8 cellular contexts compared by ENCODE assay signal in the genomic region with DNA sequence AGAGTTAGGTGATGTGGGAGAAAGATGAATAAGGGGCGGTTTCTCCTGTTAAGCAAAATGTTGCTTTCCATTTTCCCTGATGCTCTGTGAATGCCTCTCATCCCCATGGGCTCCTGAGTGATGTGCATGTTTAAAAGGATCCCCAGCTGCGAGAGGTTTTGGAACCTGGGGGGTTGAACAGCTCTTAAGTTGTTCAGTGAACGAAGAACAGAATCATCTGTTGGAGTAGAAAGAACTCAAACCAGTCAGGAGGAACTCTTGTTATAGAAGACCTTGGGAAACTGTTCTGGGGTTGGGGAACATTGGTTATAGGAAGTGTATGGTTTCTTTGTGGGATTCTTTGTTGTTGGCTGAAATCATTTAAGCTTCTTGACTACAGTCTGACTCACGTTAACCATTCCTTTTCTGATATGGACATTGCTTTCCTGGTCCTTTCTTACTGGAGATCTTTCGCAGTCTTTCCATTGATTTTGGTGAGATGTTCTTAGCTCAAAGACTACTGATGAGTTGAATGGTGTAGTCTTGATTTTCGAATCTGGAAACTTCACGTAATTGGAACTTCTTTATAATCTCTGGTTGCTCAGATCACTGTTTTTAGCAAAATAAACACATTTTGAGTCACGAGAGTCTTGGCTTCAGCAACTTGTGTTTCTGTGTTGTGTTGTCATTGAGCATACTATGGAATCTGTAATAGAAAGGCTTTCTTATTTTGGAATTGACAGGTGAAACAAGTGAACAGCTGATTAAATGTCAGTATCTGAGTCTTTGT. TPM values are rescaled to one million over a fixed set of nuclear protein-coding genes. Genes with fewer than 3 reads are reported as not detected.
DNase-seq lines count a peak whose midpoint lies in the region; ATAC-seq lines count a peak whose summit lies in the region.

No MANE protein-coding gene starts in this region.

- H3K36me3 ChIP-seq in BLaER1 treated with 17β-estradiol and CSF1 and Interleukin-3, amounts not matched to agents 10 nM and 100 nM, result peaks cover 1 to 34% (median 20%) of the 10 kb centered on the region in 11 experiments; a peak in 20 of 22 replicates
- H3K36me3 ChIP-seq in subcutaneous abdominal adipose tissue (ENCODE audit: control insufficient read depth in 5 of 5, insufficient read depth in 5 of 5, low read length in 5 of 5), result no peaks in the 10 kb centered on the region

- H3K27me3 Mint-ChIP-seq in activated naive CD8-positive, alpha-beta T cell treated with anti-CD3 and anti-CD28 coated beads for 36 hours, result no peaks in the 10 kb centered on the region

- no peaks in the 10 kb centered on the region for H3K27me3 ChIP-seq in BLaER1 treated with 17β-estradiol and CSF1 and Interleukin-3, amounts not matched to agents 10 nM and 100 nM
- no peaks in the 10 kb centered on the region for H3K27me3 ChIP-seq in subcutaneous abdominal adipose tissue (ENCODE audit: control insufficient read depth in 5 of 5, insufficient read depth in 4 of 5, low read length in 5 of 5)

- peaks cover 44 to 69% (median 54%) of the 10 kb centered on the region in 10 experiments for H3K4me1 ChIP-seq in BLaER1 treated with 17β-estradiol and CSF1 and Interleukin-3, amounts not matched to agents 10 nM and 100 nM
- peaks cover 12 to 38% (median 30%) of the 10 kb centered on the region in 5 donors for H3K4me1 ChIP-seq in subcutaneous abdominal adipose tissue (ENCODE audit: control insufficient read depth in 5 of 5, insufficient read depth in 5 of 5, low read length in 5 of 5)

- H3K27ac ChIP-seq in BLaER1 treated with 17β-estradiol and CSF1 and Interleukin-3, amounts not matched to agents 10 nM and 100 nM, result peak overlapping the region; percentile 96 to 100 (median 99)
- peak overlapping the region; percentile 99 for H3K27ac ChIP-seq in subcutaneous abdominal adipose tissue (ENCODE audit: low read depth, low read length)

- peaks cover 39% of the 10 kb centered on the region for H3K4me1 Mint-ChIP-seq in activated naive CD8-positive, alpha-beta T cell treated with anti-CD3 and anti-CD28 coated beads for 36 hours

- peaks cover 0 to 23% (median under 1%) of the 10 kb centered on the region in 11 experiments; a peak in 10 of 22 replicates for H4K20me1 ChIP-seq in BLaER1 treated with 17β-estradiol and CSF1 and Interleukin-3, amounts not matched to agents 10 nM and 100 nM

- no peak for ATAC-seq in HG02588 (IDR thresholded peaks at IDR 0.05; ENCODE audit: unreplicated experiment)

- H3K36me3 Mint-ChIP-seq in activated naive CD8-positive, alpha-beta T cell treated with anti-CD3 and anti-CD28 coated beads for 36 hours, result peaks cover 5% of the 10 kb centered on the region

- H3K4me2 ChIP-seq in BLaER1 treated with 17β-estradiol and CSF1 and Interleukin-3, amounts not matched to agents 10 nM and 100 nM, result peak overlapping the region; percentile 81 to 98 (median 95)

- peaks cover 1% of the 10 kb centered on the region for H3K9me3 Mint-ChIP-seq in activated naive CD8-positive, alpha-beta T cell treated with anti-CD3 and anti-CD28 coated beads for 36 hours

- H3K27ac Mint-ChIP-seq in activated naive CD8-positive, alpha-beta T cell treated with anti-CD3 and anti-CD28 coated beads for 36 hours, result peak overlapping the region; percentile 99

- DNase-seq in Jurkat, Clone E6-1 (ENCODE audit: low read depth, low spot score), result no peak
- no peak for DNase-seq in activated naive CD8-positive, alpha-beta T cell treated with anti-CD3 and anti-CD28 coated beads for 36 hours
- DNase-seq in iris pigment epithelial cell (ENCODE audit: low read depth), result peak; percentile 76
- DNase-seq in NCI-H2029 (lab: John Stamatoyannopoulos, UW), result no peak
- no peak for DNase-seq in stimulated activated CD4-positive, alpha-beta T cell treated with anti-CD3 and anti-CD28 coated beads, Interleukin-4, amount 100 ng/mL, for 24 hours

- no peaks in the 10 kb centered on the region for H3K9me3 ChIP-seq in BLaER1 treated with 17β-estradiol and CSF1 and Interleukin-3, amounts not matched to agents 10 nM and 100 nM (replicated peaks in 1 of 11)
- H3K9me3 ChIP-seq in subcutaneous abdominal adipose tissue (ENCODE audit: control insufficient read depth in 5 of 5, low read length in 5 of 5), result no peaks in the 10 kb centered on the region

- peak overlapping the region; percentile 55 to 78 (median 70) for H3K4me3 ChIP-seq in BLaER1 treated with 17β-estradiol and CSF1 and Interleukin-3, amounts not matched to agents 10 nM and 100 nM
- H3K4me3 ChIP-seq in Jurkat, Clone E6-1 (ENCODE audit: low read length), result peak overlapping the region; percentile 99
- peak overlapping the region; percentile 69 to 87 (median 76) for H3K4me3 ChIP-seq in subcutaneous abdominal adipose tissue (ENCODE audit: low read depth in 1 of 5, low read length in 5 of 5)

- H3K9ac ChIP-seq in BLaER1 treated with 17β-estradiol and CSF1 and Interleukin-3, amounts not matched to agents 10 nM and 100 nM, result peak overlapping the region; percentile 91 to 100 (median 98)
- peak overlapping the region; percentile 84 to 99 (median 97) for H3K9ac ChIP-seq in subcutaneous abdominal adipose tissue (ENCODE audit: low read length in 5 of 5)

- H3K4me3 Mint-ChIP-seq in activated naive CD8-positive, alpha-beta T cell treated with anti-CD3 and anti-CD28 coated beads for 36 hours, result peak overlapping the region; percentile 88

RNA-seq across cellular contexts. Expression of a gene that starts 1.3 kb away (rescaled TPM):
- 43.6 TPM for polyA plus RNA-seq in Jurkat, Clone E6-1 (2012; ENCODE audit: insufficient read depth, insufficient read length)
- 10 to 100 TPM; 26.9 to 27.4 TPM for total RNA-seq in activated naive CD8-positive, alpha-beta T cell treated with anti-CD3 and anti-CD28 coated beads for 36 hours

RNA-seq across cellular contexts. Expression of a gene that starts 21.0 kb away (rescaled TPM):
- 47.6 TPM for polyA plus RNA-seq in Jurkat, Clone E6-1 (2012; ENCODE audit: insufficient read depth, insufficient read length)
- 10 to 100 TPM; 33.2 to 33.6 TPM for total RNA-seq in activated naive CD8-positive, alpha-beta T cell treated with anti-CD3 and anti-CD28 coated beads for 36 hours

RNA-seq across cellular contexts. Expression of a gene that starts 58.2 kb away (rescaled TPM):
- polyA plus RNA-seq in Jurkat, Clone E6-1 (2012; ENCODE audit: insufficient read depth, insufficient read length), result 87.6 TPM
- 100 to 1,000 TPM; 145 to 156 TPM for total RNA-seq in activated naive CD8-positive, alpha-beta T cell treated with anti-CD3 and anti-CD28 coated beads for 36 hours
